Comparison of ENCODE assay signal across 10 cellular contexts in the genomic region with DNA sequence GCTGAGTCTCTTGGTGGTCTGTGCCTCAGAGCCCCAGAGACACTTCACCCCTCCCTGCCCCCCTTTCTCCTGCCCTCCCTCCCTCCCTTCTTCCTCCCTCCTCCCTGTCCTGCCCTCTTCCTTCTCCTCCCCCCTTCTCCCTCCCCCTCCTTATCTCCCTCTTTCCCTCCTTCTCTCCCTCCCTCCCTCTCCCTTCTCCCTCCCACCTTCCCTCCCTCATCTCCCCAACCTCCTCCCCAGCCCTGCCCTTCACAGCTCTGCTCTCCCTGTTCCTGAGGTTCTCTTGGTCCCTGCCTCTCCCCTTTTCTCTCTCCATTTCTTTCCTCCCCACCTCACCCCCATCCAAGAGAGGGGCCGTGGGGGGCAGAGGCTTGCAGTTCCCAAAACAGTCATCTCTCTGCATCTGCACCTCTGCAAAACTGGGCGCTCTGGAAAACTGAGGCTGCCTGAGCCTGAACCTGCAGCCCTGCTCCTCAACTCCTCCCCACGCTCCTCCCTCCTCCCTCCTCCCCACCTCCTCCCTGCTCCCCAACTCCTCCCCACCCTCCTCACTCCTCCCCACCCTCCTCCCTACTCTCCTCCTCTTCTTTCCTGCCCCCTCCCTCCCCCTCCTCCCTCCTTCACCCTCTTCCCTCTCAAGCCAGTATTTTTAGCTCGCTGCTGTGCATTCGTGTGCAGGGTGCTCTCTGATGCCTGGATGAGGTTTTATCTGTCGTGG.
DNase-seq lines count a peak whose midpoint lies in the region; ATAC-seq, FAIRE-seq and TF ChIP-seq lines count a peak whose summit lies in the region.
"Had no signal": no experiment of that assay in that cellular context is flagged by ENCODE, and none has a peak within 500 bp of the region (broad histone marks: within the 10 kb centered on the region; RNA-seq: fewer than 3 reads in every experiment).

No MANE protein-coding gene starts in this region.

- no peak overlapping the region for H2AFZ ChIP-seq in HCT116 (ENCODE audit: low read depth, low read length, poor library complexity, severe bottlenecking)
- H2AFZ ChIP-seq in astrocyte (ENCODE audit: low read depth, low read length), result peak overlapping the region; percentile 47

- RAD21 ChIA-PET in HCT116 (lab: Charles Lee; ENCODE audit: low non-redundant PET in 1 of 2, low total read pairs in 2 of 2, uncharacterized antibody in 2 of 2, unreplicated experiment in 2 of 2), result interaction anchor here in 1 of 2 experiments (0.5 to 0.6 kb wide), 2 partner anchors 196 to 212 kb away, joined by 3 read pairs; no protein-coding TSS in a partner anchor

- TF ChIP-seq CTCF in HCT116 (IDR thresholded peaks at IDR 0.05 in 2 of 3, conservative IDR thresholded peaks at IDR 0.05 in 1 of 3; ENCODE audit: borderline replicate concordance in 1 of 3, insufficient read depth in 1 of 3, low read depth in 2 of 3, low read length in 2 of 3) (no peak), astrocyte (IDR thresholded peaks at IDR 0.05; ENCODE audit: insufficient read depth, low read depth, low read length) (no peak)

- no peak overlapping the region for H3K4me3 ChIP-seq in HCT116 (replicated peaks in 1 of 2; ENCODE audit: low read depth in 1 of 2, low read length in 2 of 2)
- H3K4me3 ChIP-seq in astrocyte (ENCODE audit: insufficient read depth, low read depth, low read length), result no peak overlapping the region
- no peak overlapping the region for H3K4me3 ChIP-seq in skin epidermis

- no peak for FAIRE-seq in astrocyte (lab: Jason Lieb, UNC)

- H4K20me1 ChIP-seq in HCT116 (ENCODE audit: insufficient read depth), result no peaks in the 10 kb centered on the region
- H4K20me1 ChIP-seq in astrocyte (ENCODE audit: insufficient read depth, low read length), result no peaks in the 10 kb centered on the region

- DNase-seq in HCT116 (ENCODE audit: low read depth, low spot score) (no peak), astrocyte (ENCODE audit: low read depth) (peak; percentile 18), hepatic stellate cell (ENCODE audit: low spot score) (peak; percentile 48), cortex of kidney (lab: John Stamatoyannopoulos, UW) (no peak), OCI-M2 (lab: John Stamatoyannopoulos, UW; ENCODE audit: unreplicated experiment) (no peak), superior temporal gyrus (ENCODE audit: extremely low spot score) (no peak)
- DNase-seq in T-helper 2 cell treated with Interferon-gamma antibody and Interleukin-4, amounts not matched to agents 5 μg/mL and 100 μg/mL, for 36 hours (ENCODE audit: low spot score), result no peak
- DNase-seq: naive thymus-derived CD4-positive, alpha-beta T cell; NCI-H2029 had no signal

- H3K27ac ChIP-seq in HCT116 (ENCODE audit: low read depth, low read length) (peak overlapping the region; percentile 29; the same call in 1 of the 2 replicates), astrocyte (ENCODE audit: low read depth, low read length) (no peak overlapping the region), skin epidermis (peak overlapping the region in 12 of 21 experiments; percentile 10 to 69 (median 57))

- H3K79me2 ChIP-seq in HCT116 (ENCODE audit: insufficient read depth, low read length) (peaks cover 4% of the 10 kb centered on the region; the same call in 1 of the 2 replicates), astrocyte (ENCODE audit: insufficient read depth, low read length) (no peaks in the 10 kb centered on the region)

- no peaks in the 10 kb centered on the region for H3K9me3 Mint-ChIP-seq in astrocyte (ENCODE audit: unreplicated experiment)
- no peaks in the 10 kb centered on the region for H3K9me3 Mint-ChIP-seq in T-helper 2 cell treated with Interferon-gamma antibody and Interleukin-4, amounts not matched to agents 5 μg/mL and 100 μg/mL, for 36 hours
- H3K9me3 Mint-ChIP-seq: naive thymus-derived CD4-positive, alpha-beta T cell had no signal

- ATAC-seq in HCT116, result no peak
- ATAC-seq: naive thymus-derived CD4-positive, alpha-beta T cell had no signal

- H3K4me1 Mint-ChIP-seq in astrocyte (ENCODE audit: low read depth, unreplicated experiment), result peaks cover 16% of the 10 kb centered on the region
- H3K4me1 Mint-ChIP-seq in T-helper 2 cell treated with Interferon-gamma antibody and Interleukin-4, amounts not matched to agents 5 μg/mL and 100 μg/mL, for 36 hours (ENCODE audit: low read depth), result peaks cover 3% of the 10 kb centered on the region

- TF ChIP-seq RAD21 in HCT116 (IDR thresholded peaks at IDR 0.05; ENCODE audit: low read depth), result no peak

- H3K4me2 ChIP-seq in HCT116 (ENCODE audit: low read length) (peak overlapping the region; percentile 28; the same call in 1 of the 2 replicates), astrocyte (ENCODE audit: low read length) (peak overlapping the region; percentile 22)

- no peaks in the 10 kb centered on the region for H3K27me3 Mint-ChIP-seq in astrocyte (ENCODE audit: low read depth, unreplicated experiment)
- no peaks in the 10 kb centered on the region for H3K27me3 Mint-ChIP-seq in T-helper 2 cell treated with Interferon-gamma antibody and Interleukin-4, amounts not matched to agents 5 μg/mL and 100 μg/mL, for 36 hours (ENCODE audit: low read depth)

- TF ChIP-seq POLR2A in HCT116 (IDR thresholded peaks at IDR 0.05; ENCODE audit: borderline replicate concordance, extremely low read depth, insufficient read depth, insufficient read length), result no peak

- CTCF ChIA-PET in HCT116 (lab: Charles Lee), result no interaction called here

- no peak overlapping the region for H3K27ac Mint-ChIP-seq in astrocyte (ENCODE audit: unreplicated experiment)
- no peak overlapping the region for H3K27ac Mint-ChIP-seq in T-helper 2 cell treated with Interferon-gamma antibody and Interleukin-4, amounts not matched to agents 5 μg/mL and 100 μg/mL, for 36 hours

- no peak overlapping the region for H3K9ac ChIP-seq in HCT116 (ENCODE audit: low read length)
- no peak overlapping the region for H3K9ac ChIP-seq in astrocyte (ENCODE audit: low read length)

- no TSS peak for BruUV-seq in HCT116 (replicated peaks; lab: Mats Ljungman, UMichigan)

- H3K36me3 ChIP-seq in HCT116 (ENCODE audit: control insufficient read depth in 1 of 2, insufficient read depth in 2 of 2, low read length in 2 of 2) (no peaks in the 10 kb centered on the region), astrocyte (ENCODE audit: insufficient read depth, low read length) (no peaks in the 10 kb centered on the region)

- intact Hi-C loops in HCT116 (cut with micrococcal nuclease), result no loop called here

- H3K9me2 ChIP-seq in HCT116 (ENCODE audit: insufficient read depth), result no peaks in the 10 kb centered on the region

- H3K27me3 ChIP-seq in HCT116 (ENCODE audit: insufficient read depth, low read length) (peaks cover under 1% of the 10 kb centered on the region; the same call in 1 of the 2 replicates), astrocyte (ENCODE audit: insufficient read depth, low read length) (no peaks in the 10 kb centered on the region)

- H3K4me3 Mint-ChIP-seq in astrocyte (ENCODE audit: unreplicated experiment), result no peak overlapping the region
- no peak overlapping the region for H3K4me3 Mint-ChIP-seq in T-helper 2 cell treated with Interferon-gamma antibody and Interleukin-4, amounts not matched to agents 5 μg/mL and 100 μg/mL, for 36 hours
- H3K4me3 Mint-ChIP-seq: naive thymus-derived CD4-positive, alpha-beta T cell had no signal

- POLR2A ChIA-PET in HCT116 (lab: Charles Lee), result interaction anchor here (0.6 kb wide), 1 partner anchor 66 kb away, joined by 3 read pairs; no protein-coding TSS in a partner anchor

- H3K4me1 ChIP-seq in HCT116 (ENCODE audit: control insufficient read depth in 1 of 2, insufficient read depth in 2 of 2, low read length in 2 of 2) (peaks cover 20 to 51% of the 10 kb centered on the region in 2 experiments), astrocyte (ENCODE audit: insufficient read depth, low read length) (peaks cover 15% of the 10 kb centered on the region)

- no peaks in the 10 kb centered on the region for H3K9me3 ChIP-seq in HCT116 (ENCODE audit: control insufficient read depth in 1 of 2, insufficient read depth in 1 of 2, low read depth in 1 of 2, low read length in 2 of 2)
- H3K9me3 ChIP-seq in astrocyte (ENCODE audit: insufficient read depth, low read depth, low read length), result peaks cover 1% of the 10 kb centered on the region

- no peaks in the 10 kb centered on the region for H3K36me3 Mint-ChIP-seq in astrocyte (ENCODE audit: low read depth, unreplicated experiment)
- H3K36me3 Mint-ChIP-seq in T-helper 2 cell treated with Interferon-gamma antibody and Interleukin-4, amounts not matched to agents 5 μg/mL and 100 μg/mL, for 36 hours (ENCODE audit: low read depth), result no peaks in the 10 kb centered on the region
- H3K36me3 Mint-ChIP-seq: naive thymus-derived CD4-positive, alpha-beta T cell had no signal

TF ChIP-seq in HCT116, 20 proteins besides CTCF, POLR2A, EP300 and RAD21:
- TF ChIP-seq ZFX (IDR thresholded peaks at IDR 0.05) (no peak), ELF1 (IDR thresholded peaks at IDR 0.05; ENCODE audit: borderline replicate concordance, low read depth) (no peak), ZNF274 (IDR thresholded peaks at IDR 0.05; ENCODE audit: low read depth, low read length) (no peak), CBX3 (IDR thresholded peaks at IDR 0.05; ENCODE audit: low read depth) (no peak), SP1 (IDR thresholded peaks at IDR 0.05; ENCODE audit: low read depth) (no peak), TCF7L2 (IDR thresholded peaks at IDR 0.05; ENCODE audit: borderline replicate concordance, extremely low read depth, insufficient read depth, insufficient read length) (no peak), YY1 (IDR thresholded peaks at IDR 0.05; ENCODE audit: extremely low read depth, insufficient replicate concordance, low read depth, low read length) (no peak)

Comparison
In these comparisons a context has a peak if more than half of its experiments do, and no peak if none do; other contexts are left out.
1. DNase-seq: peak in astrocyte (single experiment) and hepatic stellate cell (single experiment); none in HCT116 (single experiment), cortex of kidney (single experiment), T-helper 2 cell treated with Interferon-gamma antibody and Interleukin-4, amounts not matched to agents 5 μg/mL and 100 μg/mL, for 36 hours (single experiment), OCI-M2 (single experiment) and superior temporal gyrus (single experiment).